Comparison of ENCODE assay signal across 1 cellular context in the genomic region with DNA sequence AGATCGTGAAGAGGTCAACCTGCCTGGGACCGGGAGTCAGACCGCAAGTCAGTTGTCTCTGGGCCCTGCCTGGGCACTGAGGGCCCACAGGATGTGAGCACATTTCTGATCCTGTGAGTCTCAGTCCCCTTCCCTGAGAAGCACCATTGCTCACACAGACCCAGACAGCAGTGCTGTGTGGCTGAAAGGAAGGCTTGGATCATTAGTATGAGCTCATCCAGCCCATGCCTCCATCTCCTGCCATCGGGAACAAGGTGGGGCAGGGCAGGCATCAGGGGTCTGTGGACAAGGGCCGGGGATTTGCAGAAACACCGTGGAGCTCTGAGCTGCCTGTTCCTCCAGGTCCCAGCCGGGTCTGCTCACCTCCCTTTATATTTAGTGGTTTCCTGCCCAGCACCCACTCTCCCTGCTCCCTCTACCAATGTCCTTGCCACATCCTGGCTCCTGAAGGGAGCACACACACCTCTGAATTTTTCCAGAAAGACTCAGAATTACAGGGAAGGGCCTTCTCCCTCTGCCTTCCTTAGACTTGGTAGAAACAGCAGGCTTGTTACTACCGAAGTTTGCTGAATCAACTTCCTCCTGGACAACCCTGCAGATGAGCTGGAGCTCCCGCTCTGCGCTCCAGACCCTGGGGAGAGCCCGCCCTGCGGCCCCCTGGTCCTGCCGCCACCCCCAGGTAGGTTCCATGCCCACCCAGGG.
TF ChIP-seq lines count a peak whose summit lies in the region.

No MANE protein-coding gene starts in this region.

TF ChIP-seq in IMR-90, 13 proteins besides CTCF, POLR2A, EP300 and RAD21:
- no peak for TF ChIP-seq MAZ (IDR thresholded peaks at IDR 0.05; ENCODE audit: borderline replicate concordance, low read depth, low read length)
- no peak for TF ChIP-seq CHD1 (IDR thresholded peaks at IDR 0.05; ENCODE audit: low read depth, low read length)
- TF ChIP-seq BHLHE40 (IDR thresholded peaks at IDR 0.05; ENCODE audit: low read depth, low read length), result no peak
- TF ChIP-seq NFE2L2 (IDR thresholded peaks at IDR 0.05; ENCODE audit: low read depth, low read length), result no peak
- TF ChIP-seq FOS (IDR thresholded peaks at IDR 0.05; ENCODE audit: low read depth, low read length), result no peak
- TF ChIP-seq SMC3 (IDR thresholded peaks at IDR 0.05; ENCODE audit: low read depth, low read length), result no peak
- no peak for TF ChIP-seq MAFK (IDR thresholded peaks at IDR 0.05; ENCODE audit: low read depth, low read length)
- no peak for TF ChIP-seq RCOR1 (IDR thresholded peaks at IDR 0.05; ENCODE audit: insufficient replicate concordance, low read length)
- no peak for TF ChIP-seq MXI1 (IDR thresholded peaks at IDR 0.05; ENCODE audit: borderline replicate concordance, low read depth, low read length)
- TF ChIP-seq USF2 (IDR thresholded peaks at IDR 0.05; ENCODE audit: low read depth, low read length), result no peak
- no peak for TF ChIP-seq ELK1 (IDR thresholded peaks at IDR 0.05; ENCODE audit: borderline replicate concordance, low read depth, low read length)
- no peak for TF ChIP-seq CEBPB (IDR thresholded peaks at IDR 0.05; ENCODE audit: low read depth, low read length)
- TF ChIP-seq RFX5 (IDR thresholded peaks at IDR 0.05; ENCODE audit: low read depth, low read length), result no peak
